8 cellular contexts compared by ENCODE assay signal in genomic region chr20:31740208-31740607, GRCh38. TPM values are rescaled to one million over a fixed set of nuclear protein-coding genes. Genes with fewer than 3 reads are reported as not detected.
DNase-seq lines count a peak whose midpoint lies in the region; ATAC-seq and TF ChIP-seq lines count a peak whose summit lies in the region.

No MANE protein-coding gene starts in this region.

- peaks cover 29% of the 10 kb centered on the region for H3K36me3 ChIP-seq in A673 (ENCODE audit: insufficient read depth, low read length, poor library complexity, severe bottlenecking)

- H3K4me3 ChIP-seq in A673 (ENCODE audit: low read depth, low read length, poor library complexity, severe bottlenecking) (peak overlapping the region; percentile 62), GM12875 (ENCODE audit: low read depth, low read length) (peak overlapping the region; percentile 73), fibroblast of pulmonary artery (replicated peaks; ENCODE audit: low read depth, low read length) (peak overlapping the region; percentile 95)

- POLR2A ChIA-PET in A673 (lab: Charles Lee; ENCODE audit: low non-redundant PET) (no interaction called here), RWPE1 (lab: Yijun Ruan, JAX; ENCODE audit: low non-redundant PET) (no interaction called here)

- H3K9me3 ChIP-seq in A673 (ENCODE audit: low read depth, low read length, poor library complexity, severe bottlenecking) = no peaks in the 10 kb centered on the region

- peak overlapping the region; percentile 76 for H3K27ac ChIP-seq in A673 (ENCODE audit: low read depth, low read length, poor library complexity, severe bottlenecking)
- no peak overlapping the region for H3K27ac ChIP-seq in RWPE1

- no peaks in the 10 kb centered on the region for H3K4me1 ChIP-seq in A673 (ENCODE audit: insufficient read depth, low read length, poor library complexity, severe bottlenecking)

- DNase-seq in A673 (ENCODE audit: low spot score) = peak; percentile 33
- peak; percentile 84 for DNase-seq in RWPE1 (ENCODE audit: low spot score)
- DNase-seq in fibroblast of pulmonary artery (ENCODE audit: low read depth) = peak; percentile 58
- DNase-seq in UCSD-AML1 (lab: John Stamatoyannopoulos, UW; ENCODE audit: unreplicated experiment) = no peak
- no peak for DNase-seq in anterior cingulate cortex (lab: John Stamatoyannopoulos, UW)
- no peak for DNase-seq in COLO829 (ENCODE audit: low spot score)

- H3K27me3 ChIP-seq in A673 (replicated peaks; ENCODE audit: insufficient read depth, low read depth, low read length, poor library complexity) = no peaks in the 10 kb centered on the region

- CTCF ChIA-PET in A673 (lab: Charles Lee) = interaction anchor here (0.9 kb wide), 1 partner anchor 106 kb away, joined by 3 read pairs; no protein-coding TSS in a partner anchor
- CTCF ChIA-PET in RWPE1 (lab: Yijun Ruan, JAX) = interaction anchor here (0.8 to 2.0 kb wide), 5 partner anchors 9 to 106 kb away, joined by 3 to 9 read pairs (median 6); no protein-coding TSS in a partner anchor

- intact Hi-C loops in A673 (cut with micrococcal nuclease; ENCODE audit: unreplicated experiment) = no loop called here

- no peak for ATAC-seq in HG03469 (IDR thresholded peaks at IDR 0.05; ENCODE audit: unreplicated experiment)

- BruUV-seq in A673 (replicated peaks; lab: Mats Ljungman, UMichigan) = no TSS peak

- TF ChIP-seq CTCF in A673 (conservative IDR thresholded peaks at IDR 0.05; ENCODE audit: low read depth, low read length) (no peak), GM12875 (IDR thresholded peaks at IDR 0.05; ENCODE audit: borderline replicate concordance, insufficient read depth, low read depth, low read length) (no peak), RWPE1 (conservative IDR thresholded peaks at IDR 0.05; ENCODE audit: low read depth) (no peak), fibroblast of pulmonary artery (IDR thresholded peaks at IDR 0.05; ENCODE audit: low read length, missing control alignments) (no peak)

RNA-seq across cellular contexts. Expression of gene TPX2, which starts 1.1 kb away (rescaled TPM):
- total RNA-seq in A673 (2021) = 187 and 189 TPM in 2 replicates

RNA-seq across cellular contexts. Expression of gene BCL2L1, which starts 17.5 kb away (rescaled TPM):
- total RNA-seq in A673 (2021) = 44.5 and 47.8 TPM in 2 replicates

Comparison
In these comparisons a context has a peak if more than half of its experiments do, and no peak if none do; other contexts are left out.
1. DNase-seq: peak in A673 (single experiment), RWPE1 (single experiment) and fibroblast of pulmonary artery (single experiment); none in UCSD-AML1 (single experiment), anterior cingulate cortex (0 of 58) and COLO829 (single experiment).
2. Peak in every context shown above with its lines, with median percentiles within 50 percentile points of each other: H3K4me3 ChIP-seq.